ENCODE assay signal across 28 cellular contexts in the genomic region with DNA sequence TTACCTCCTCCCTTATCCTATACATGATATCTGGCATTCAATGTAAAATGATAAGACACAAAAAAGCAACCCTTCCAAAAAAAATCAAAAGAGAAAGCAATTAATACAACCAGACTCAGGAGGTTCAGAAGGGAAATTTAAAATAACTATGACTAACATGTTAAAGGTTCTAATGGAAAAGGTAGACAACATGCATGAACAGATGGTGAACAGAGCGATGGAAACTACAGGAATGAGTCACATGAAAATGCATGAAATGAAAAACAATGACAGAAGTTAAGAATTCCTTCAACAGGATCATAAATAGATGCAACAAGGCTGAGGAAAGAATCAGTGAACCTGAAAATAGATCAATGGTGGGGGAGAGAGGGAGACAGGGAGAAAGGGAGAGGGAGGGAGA. TPM values are rescaled to one million over a fixed set of nuclear protein-coding genes. Genes with fewer than 3 reads are reported as not detected.
DNase-seq lines count a peak whose midpoint lies in the region; ATAC-seq and TF ChIP-seq lines count a peak whose summit lies in the region.
"Had no signal": no experiment of that assay in that cellular context is flagged by ENCODE, and none has a peak within 500 bp of the region (broad histone marks: within the 10 kb centered on the region; RNA-seq: fewer than 3 reads in every experiment).

No MANE protein-coding gene starts in this region.

- H3K27ac Mint-ChIP-seq in activated CD4-positive, alpha-beta T cell treated with anti-CD3 and anti-CD28 coated beads for 36 hours = peak overlapping the region; percentile 53
- H3K27ac Mint-ChIP-seq in CD14-positive monocyte (peak overlapping the region in 5 of 7 donors; percentile 1 to 62 (median 29)), progenitor cell of endocrine pancreas (no peak overlapping the region)
- H3K27ac Mint-ChIP-seq in activated naive CD8-positive, alpha-beta T cell treated with anti-CD3 and anti-CD28 coated beads for 36 hours = peak overlapping the region; percentile 18
- H3K27ac Mint-ChIP-seq: type B pancreatic cell had no signal

- H3K9me3 ChIP-seq in neutrophil = no peaks in the 10 kb centered on the region
- H3K9me3 ChIP-seq: esophagus squamous epithelium, sigmoid colon, SJCRH30 had no signal

- ATAC-seq in activated CD4-positive, alpha-beta T cell treated with anti-CD3 and anti-CD28 coated beads for 36 hours = peak; percentile 68
- ATAC-seq: K562, psoas muscle had no signal

- no peak overlapping the region for H3K4me3 ChIP-seq in neutrophil (ENCODE audit: low read depth in 1 of 2, low read length in 1 of 2)
- H3K4me3 ChIP-seq: dorsolateral prefrontal cortex, esophagus squamous epithelium, K562, psoas muscle, sigmoid colon, SJCRH30 had no signal

- intact Hi-C loops in activated CD4-positive, alpha-beta T cell treated with anti-CD3 and anti-CD28 coated beads for 36 hours (cut with DNase I, micrococcal nuclease) = loop anchor here in 1 of 2 experiments (1.0 kb wide), 1 partner anchor 68 kb away; no protein-coding TSS in a partner anchor
- intact Hi-C loops in CD14-positive monocyte (cut with micrococcal nuclease) = loop anchor here in 1 of 2 donors (10.0 kb wide), 1 partner anchor 165 kb away; no protein-coding TSS in a partner anchor

- peaks cover 57% of the 10 kb centered on the region for H3K36me3 Mint-ChIP-seq in activated CD4-positive, alpha-beta T cell treated with anti-CD3 and anti-CD28 coated beads for 36 hours (ENCODE audit: low read depth)
- H3K36me3 Mint-ChIP-seq in CD14-positive monocyte (peaks cover 72 to 86% of the 10 kb centered on the region in 2 donors), progenitor cell of endocrine pancreas (ENCODE audit: insufficient read depth) (peaks cover 23% of the 10 kb centered on the region)
- H3K36me3 Mint-ChIP-seq in activated naive CD8-positive, alpha-beta T cell treated with anti-CD3 and anti-CD28 coated beads for 36 hours = peaks cover 43% of the 10 kb centered on the region

- POLR2A ChIA-PET in activated CD4-positive, alpha-beta T cell treated with anti-CD3 and anti-CD28 coated beads for 36 hours (lab: Charles Lee) = no interaction called here

- no peaks in the 10 kb centered on the region for H3K27me3 Mint-ChIP-seq in activated CD4-positive, alpha-beta T cell treated with anti-CD3 and anti-CD28 coated beads for 36 hours
- no peaks in the 10 kb centered on the region for H3K27me3 Mint-ChIP-seq in CD14-positive monocyte (ENCODE audit: low read depth in 3 of 3)
- H3K27me3 Mint-ChIP-seq in activated naive CD8-positive, alpha-beta T cell treated with anti-CD3 and anti-CD28 coated beads for 36 hours = no peaks in the 10 kb centered on the region
- no peaks in the 10 kb centered on the region for H3K27me3 Mint-ChIP-seq in progenitor cell of endocrine pancreas
- H3K27me3 Mint-ChIP-seq: type B pancreatic cell had no signal

- peaks cover 89% of the 10 kb centered on the region for H3K36me3 ChIP-seq in neutrophil

- peaks cover 7% of the 10 kb centered on the region for H3K4me1 Mint-ChIP-seq in activated CD4-positive, alpha-beta T cell treated with anti-CD3 and anti-CD28 coated beads for 36 hours
- no peaks in the 10 kb centered on the region for H3K4me1 Mint-ChIP-seq in CD14-positive monocyte
- H3K4me1 Mint-ChIP-seq in activated naive CD8-positive, alpha-beta T cell treated with anti-CD3 and anti-CD28 coated beads for 36 hours = peaks cover 6% of the 10 kb centered on the region
- no peaks in the 10 kb centered on the region for H3K4me1 Mint-ChIP-seq in progenitor cell of endocrine pancreas (ENCODE audit: low read depth)

- H3K9me3 Mint-ChIP-seq in activated CD4-positive, alpha-beta T cell treated with anti-CD3 and anti-CD28 coated beads for 36 hours (ENCODE audit: low read depth) = peaks cover 9% of the 10 kb centered on the region
- H3K9me3 Mint-ChIP-seq in CD14-positive monocyte (peaks cover 0 to 3% (median 0%) of the 10 kb centered on the region in 7 donors), progenitor cell of endocrine pancreas (ENCODE audit: low read depth) (peaks cover 6% of the 10 kb centered on the region)
- H3K9me3 Mint-ChIP-seq in activated naive CD8-positive, alpha-beta T cell treated with anti-CD3 and anti-CD28 coated beads for 36 hours = peaks cover 11% of the 10 kb centered on the region

- CTCF ChIA-PET in activated CD4-positive, alpha-beta T cell treated with anti-CD3 and anti-CD28 coated beads for 36 hours (lab: Charles Lee) = interaction anchor here (0.6 to 1.0 kb wide), 3 partner anchors 19 to 161 kb away, joined by 3 to 8 read pairs (median 3); no protein-coding TSS in a partner anchor

- H3K4me1 ChIP-seq in neutrophil (ENCODE audit: control insufficient read depth in 1 of 2, insufficient read depth in 1 of 2, low read depth in 1 of 2, low read length in 1 of 2) = peaks cover 14 to 16% of the 10 kb centered on the region in 2 experiments
- H3K4me1 ChIP-seq: esophagus squamous epithelium, psoas muscle, sigmoid colon, SJCRH30 had no signal

- TF ChIP-seq CTCF in CD14-positive monocyte (IDR thresholded peaks at IDR 0.05) (no peak), neutrophil (IDR thresholded peaks at IDR 0.05) (no peak), progenitor cell of endocrine pancreas (IDR thresholded peaks at IDR 0.05; ENCODE audit: unreplicated experiment) (no peak)

- DNase-seq in activated CD4-positive, alpha-beta T cell treated with anti-CD3 and anti-CD28 coated beads for 36 hours = no peak
- no peak for DNase-seq in activated CD4-positive, alpha-beta T cell treated with anti-CD3 and anti-CD28 coated beads, Interleukin-2, amount 50 U/mL, for 48 hours
- DNase-seq in CD14-positive monocyte (ENCODE audit: low spot score) (no peak), progenitor cell of endocrine pancreas (ENCODE audit: low spot score, unreplicated experiment) (no peak), DMS153 (lab: John Stamatoyannopoulos, UW) (no peak)
- no peak for DNase-seq in activated naive CD8-positive, alpha-beta T cell treated with anti-CD3 and anti-CD28 coated beads for 36 hours
- no peak for DNase-seq in activated CD8-positive, alpha-beta memory T cell treated with anti-CD3 and anti-CD28 coated beads for 24 hours
- DNase-seq: 8988T; activated CD4-positive, alpha-beta T cell treated with anti-CD3 and anti-CD28 coated beads, Interleukin-2, amount 50 U/mL, for 1 hour; activated CD8-positive, alpha-beta memory T cell treated with anti-CD3 and anti-CD28 coated beads, Interleukin-2, amount 50 U/mL, for 48 hours; activated gamma-delta T cell treated with Interleukin-2 at 50 U/mL for 16 hours; dorsolateral prefrontal cortex; esophagus squamous epithelium; foreskin melanocyte; NCI-H1092 treated with DMSO at 0.1 percent for 48 hours; NCI-H187; NCI-H510A treated with DMSO at 0.1 percent for 48 hours; nucleus accumbens; psoas muscle; RPMI8226; sigmoid colon; SJCRH30; stimulated activated CD4-positive, alpha-beta T cell treated with anti-CD3 and anti-CD28 coated beads, Interleukin-4, amount 100 ng/mL, for 24 hours; SW 1271; T1000 had no signal

- H3K27me3 ChIP-seq in neutrophil = no peaks in the 10 kb centered on the region
- H3K27me3 ChIP-seq: dorsolateral prefrontal cortex, esophagus squamous epithelium, sigmoid colon, SJCRH30 had no signal

- H3K4me3 Mint-ChIP-seq in activated CD4-positive, alpha-beta T cell treated with anti-CD3 and anti-CD28 coated beads for 36 hours = no peak overlapping the region
- H3K4me3 Mint-ChIP-seq in CD14-positive monocyte (no peak overlapping the region), progenitor cell of endocrine pancreas (ENCODE audit: low read depth) (no peak overlapping the region)
- no peak overlapping the region for H3K4me3 Mint-ChIP-seq in activated naive CD8-positive, alpha-beta T cell treated with anti-CD3 and anti-CD28 coated beads for 36 hours
- H3K4me3 Mint-ChIP-seq: type B pancreatic cell had no signal

- peak overlapping the region; percentile 61 for H3K27ac ChIP-seq in neutrophil
- H3K27ac ChIP-seq: dorsolateral prefrontal cortex, esophagus squamous epithelium, psoas muscle, sigmoid colon, SJCRH30 had no signal

RNA-seq across cellular contexts. Expression of a gene that starts 26.1 kb away (rescaled TPM):
- total RNA-seq in activated CD4-positive, alpha-beta T cell treated with anti-CD3 and anti-CD28 coated beads for 36 hours = 10 to 100 TPM; 49.5 to 49.8 TPM
- polyA plus RNA-seq in CD14-positive monocyte = 10 to 100 TPM; 13.2 to 16.9 TPM
- total RNA-seq in activated naive CD8-positive, alpha-beta T cell treated with anti-CD3 and anti-CD28 coated beads for 36 hours = 10 to 100 TPM; 51.7 to 53.2 TPM
- 63.5 and 65.8 TPM in 2 replicates for total RNA-seq in progenitor cell of endocrine pancreas
